1 cellular context compared by ENCODE assay signal in the genomic region with DNA sequence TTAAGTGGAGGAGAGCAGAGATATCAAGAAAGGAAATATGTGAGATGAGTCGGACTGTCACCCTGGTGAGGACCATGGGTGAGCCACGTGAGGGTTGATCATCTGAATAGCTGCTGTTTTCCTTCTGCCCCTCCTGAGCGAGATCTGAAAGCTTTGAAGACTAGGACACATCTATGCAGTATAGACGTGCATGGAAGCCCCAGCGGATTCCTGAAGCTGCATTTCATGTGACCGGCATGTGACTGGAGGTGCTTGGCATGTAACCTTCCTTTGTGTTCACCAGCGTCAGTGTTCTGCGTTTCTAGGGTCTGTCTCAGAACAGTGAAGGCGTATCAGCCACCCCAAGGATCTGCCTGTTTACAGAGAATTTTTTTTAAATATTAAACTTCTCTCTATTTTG.
TF ChIP-seq lines count a peak whose summit lies in the region.

No MANE protein-coding gene starts in this region.

TF ChIP-seq in IMR-90, 13 proteins besides CTCF, POLR2A, EP300 and RAD21 (continued from another document):
- TF ChIP-seq NFE2L2 (IDR thresholded peaks at IDR 0.05; ENCODE audit: low read depth, low read length) (no peak), SMC3 (IDR thresholded peaks at IDR 0.05; ENCODE audit: low read depth, low read length) (no peak)
